Comparison of ENCODE assay signal across 1 cellular context in the genomic region with DNA sequence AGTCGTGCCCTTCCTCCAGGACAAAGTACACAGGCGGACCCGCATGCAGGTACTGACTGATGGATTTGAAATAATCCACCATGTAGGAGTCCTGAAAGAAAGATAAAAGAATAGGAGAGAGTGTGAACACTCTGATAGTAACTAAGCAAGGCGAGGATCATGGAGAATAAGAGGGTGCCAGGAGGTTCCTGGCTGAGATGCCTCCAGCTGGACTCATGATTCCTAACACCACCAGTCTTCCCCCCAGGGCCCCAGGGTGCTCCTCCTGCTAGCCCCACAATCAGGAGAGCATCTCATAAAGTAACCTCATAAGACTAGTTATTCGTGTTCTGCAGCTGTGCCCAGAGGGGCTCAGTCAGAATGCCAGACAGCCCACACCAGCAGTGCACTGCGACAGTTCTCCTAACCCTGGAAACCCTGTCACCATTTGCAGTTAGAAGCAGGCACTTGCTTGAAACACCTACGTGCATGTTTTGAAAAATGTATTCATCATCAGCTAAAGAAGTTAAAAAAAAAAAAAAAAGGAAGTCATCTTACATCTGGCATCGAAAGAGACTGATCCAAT.
TF ChIP-seq lines count a peak whose summit lies in the region.

No MANE protein-coding gene starts in this region.

TF ChIP-seq in GM12878, 131 proteins besides CTCF, POLR2A, EP300 and RAD21:
- TF ChIP-seq, protein P1, sequence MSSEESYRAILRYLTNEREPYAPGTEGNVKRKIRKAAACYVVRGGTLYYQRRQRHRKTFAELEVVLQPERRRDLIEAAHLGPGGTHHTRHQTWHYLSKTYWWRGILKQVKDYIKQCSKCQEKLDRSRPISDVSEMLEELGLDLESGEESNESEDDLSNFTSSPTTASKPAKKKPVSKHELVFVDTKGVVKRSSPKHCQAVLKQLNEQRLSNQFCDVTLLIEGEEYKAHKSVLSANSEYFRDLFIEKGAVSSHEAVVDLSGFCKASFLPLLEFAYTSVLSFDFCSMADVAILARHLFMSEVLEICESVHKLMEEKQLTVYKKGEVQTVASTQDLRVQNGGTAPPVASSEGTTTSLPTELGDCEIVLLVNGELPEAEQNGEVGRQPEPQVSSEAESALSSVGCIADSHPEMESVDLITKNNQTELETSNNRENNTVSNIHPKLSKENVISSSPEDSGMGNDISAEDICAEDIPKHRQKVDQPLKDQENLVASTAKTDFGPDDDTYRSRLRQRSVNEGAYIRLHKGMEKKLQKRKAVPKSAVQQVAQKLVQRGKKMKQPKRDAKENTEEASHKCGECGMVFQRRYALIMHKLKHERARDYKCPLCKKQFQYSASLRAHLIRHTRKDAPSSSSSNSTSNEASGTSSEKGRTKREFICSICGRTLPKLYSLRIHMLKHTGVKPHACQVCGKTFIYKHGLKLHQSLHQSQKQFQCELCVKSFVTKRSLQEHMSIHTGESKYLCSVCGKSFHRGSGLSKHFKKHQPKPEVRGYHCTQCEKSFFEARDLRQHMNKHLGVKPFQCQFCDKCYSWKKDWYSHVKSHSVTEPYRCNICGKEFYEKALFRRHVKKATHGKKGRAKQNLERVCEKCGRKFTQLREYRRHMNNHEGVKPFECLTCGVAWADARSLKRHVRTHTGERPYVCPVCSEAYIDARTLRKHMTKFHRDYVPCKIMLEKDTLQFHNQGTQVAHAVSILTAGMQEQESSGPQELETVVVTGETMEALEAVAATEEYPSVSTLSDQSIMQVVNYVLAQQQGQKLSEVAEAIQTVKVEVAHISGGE (CRISPR knock-in tag; IDR thresholded peaks at IDR 0.05), result no peak
- TF ChIP-seq, protein P2, sequence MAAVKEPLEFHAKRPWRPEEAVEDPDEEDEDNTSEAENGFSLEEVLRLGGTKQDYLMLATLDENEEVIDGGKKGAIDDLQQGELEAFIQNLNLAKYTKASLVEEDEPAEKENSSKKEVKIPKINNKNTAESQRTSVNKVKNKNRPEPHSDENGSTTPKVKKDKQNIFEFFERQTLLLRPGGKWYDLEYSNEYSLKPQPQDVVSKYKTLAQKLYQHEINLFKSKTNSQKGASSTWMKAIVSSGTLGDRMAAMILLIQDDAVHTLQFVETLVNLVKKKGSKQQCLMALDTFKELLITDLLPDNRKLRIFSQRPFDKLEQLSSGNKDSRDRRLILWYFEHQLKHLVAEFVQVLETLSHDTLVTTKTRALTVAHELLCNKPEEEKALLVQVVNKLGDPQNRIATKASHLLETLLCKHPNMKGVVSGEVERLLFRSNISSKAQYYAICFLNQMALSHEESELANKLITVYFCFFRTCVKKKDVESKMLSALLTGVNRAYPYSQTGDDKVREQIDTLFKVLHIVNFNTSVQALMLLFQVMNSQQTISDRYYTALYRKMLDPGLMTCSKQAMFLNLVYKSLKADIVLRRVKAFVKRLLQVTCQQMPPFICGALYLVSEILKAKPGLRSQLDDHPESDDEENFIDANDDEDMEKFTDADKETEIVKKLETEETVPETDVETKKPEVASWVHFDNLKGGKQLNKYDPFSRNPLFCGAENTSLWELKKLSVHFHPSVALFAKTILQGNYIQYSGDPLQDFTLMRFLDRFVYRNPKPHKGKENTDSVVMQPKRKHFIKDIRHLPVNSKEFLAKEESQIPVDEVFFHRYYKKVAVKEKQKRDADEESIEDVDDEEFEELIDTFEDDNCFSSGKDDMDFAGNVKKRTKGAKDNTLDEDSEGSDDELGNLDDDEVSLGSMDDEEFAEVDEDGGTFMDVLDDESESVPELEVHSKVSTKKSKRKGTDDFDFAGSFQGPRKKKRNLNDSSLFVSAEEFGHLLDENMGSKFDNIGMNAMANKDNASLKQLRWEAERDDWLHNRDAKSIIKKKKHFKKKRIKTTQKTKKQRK (IDR thresholded peaks at IDR 0.05; ENCODE audit: low read depth, low read length), result no peak
- TF ChIP-seq, protein P3, sequence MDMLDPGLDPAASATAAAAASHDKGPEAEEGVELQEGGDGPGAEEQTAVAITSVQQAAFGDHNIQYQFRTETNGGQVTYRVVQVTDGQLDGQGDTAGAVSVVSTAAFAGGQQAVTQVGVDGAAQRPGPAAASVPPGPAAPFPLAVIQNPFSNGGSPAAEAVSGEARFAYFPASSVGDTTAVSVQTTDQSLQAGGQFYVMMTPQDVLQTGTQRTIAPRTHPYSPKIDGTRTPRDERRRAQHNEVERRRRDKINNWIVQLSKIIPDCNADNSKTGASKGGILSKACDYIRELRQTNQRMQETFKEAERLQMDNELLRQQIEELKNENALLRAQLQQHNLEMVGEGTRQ (IDR thresholded peaks at IDR 0.05; ENCODE audit: borderline replicate concordance, low read depth, low read length), result no peak
- TF ChIP-seq ASH2L (IDR thresholded peaks at IDR 0.05; ENCODE audit: borderline replicate concordance, low read depth) (no peak), LARP7 (IDR thresholded peaks at IDR 0.05) (no peak), SREBF1 (IDR thresholded peaks at IDR 0.05; ENCODE audit: low read length) (no peak)
